Comparison of ENCODE assay signal across 16 cellular contexts in genomic region chr7:128017460-128017859, GRCh38. TPM values are rescaled to one million over a fixed set of nuclear protein-coding genes. Genes with fewer than 3 reads are reported as not detected.
DNase-seq lines count a peak whose midpoint lies in the region; ATAC-seq and TF ChIP-seq lines count a peak whose summit lies in the region.
"Had no signal": no experiment of that assay in that cellular context is flagged by ENCODE, and none has a peak within 500 bp of the region (broad histone marks: within the 10 kb centered on the region; RNA-seq: fewer than 3 reads in every experiment).

No MANE protein-coding gene starts in this region.

- H3K4me3 Mint-ChIP-seq in activated T-helper 17 cell treated with anti-CD3 and anti-CD28 coated beads, Interleukin-2, amount 50 U/mL, for 72 hours: no peak overlapping the region
- H3K4me3 Mint-ChIP-seq: endodermal cell; T-helper 2 cell treated with Interferon-gamma antibody and Interleukin-4, amounts not matched to agents 5 μg/mL and 100 μg/mL, for 36 hours had no signal

- no peaks in the 10 kb centered on the region for H3K9me3 ChIP-seq in HEK293 (ENCODE audit: control insufficient read depth, insufficient read depth, low read depth, low read length)
- H3K9me3 ChIP-seq in neutrophil: no peaks in the 10 kb centered on the region

- peaks cover 11% of the 10 kb centered on the region for H3K4me1 Mint-ChIP-seq in activated T-helper 17 cell treated with anti-CD3 and anti-CD28 coated beads, Interleukin-2, amount 50 U/mL, for 72 hours

- H3K4me1 ChIP-seq in HEK293 (ENCODE audit: control insufficient read depth, insufficient read depth, low read length) (no peaks in the 10 kb centered on the region), neutrophil (ENCODE audit: control insufficient read depth in 1 of 2, insufficient read depth in 1 of 2, low read depth in 1 of 2, low read length in 1 of 2) (peaks cover 74 to 77% of the 10 kb centered on the region in 2 experiments)

- CTCF ChIA-PET in HEK293 (lab: Yijun Ruan, JAX): interaction anchor here (0.7 to 2.2 kb wide), 4 partner anchors 9 to 1038 kb away, joined by 3 to 6 read pairs (median 3); no protein-coding TSS in a partner anchor

- H3K36me3 ChIP-seq in HEK293 (ENCODE audit: control insufficient read depth in 2 of 2, insufficient read depth in 1 of 2, low read length in 2 of 2) (peaks cover 0 to 5% of the 10 kb centered on the region in 2 experiments; a peak in 1 of 3 replicates), neutrophil (peaks cover 82% of the 10 kb centered on the region)

- H3K9me3 Mint-ChIP-seq in activated T-helper 17 cell treated with anti-CD3 and anti-CD28 coated beads, Interleukin-2, amount 50 U/mL, for 72 hours: no peaks in the 10 kb centered on the region
- H3K9me3 Mint-ChIP-seq: endodermal cell; T-helper 2 cell treated with Interferon-gamma antibody and Interleukin-4, amounts not matched to agents 5 μg/mL and 100 μg/mL, for 36 hours had no signal

- no peak overlapping the region for H3K27ac Mint-ChIP-seq in activated T-helper 17 cell treated with anti-CD3 and anti-CD28 coated beads, Interleukin-2, amount 50 U/mL, for 72 hours
- H3K27ac Mint-ChIP-seq: endodermal cell; T-helper 2 cell treated with Interferon-gamma antibody and Interleukin-4, amounts not matched to agents 5 μg/mL and 100 μg/mL, for 36 hours had no signal

- H3K27me3 ChIP-seq in dorsolateral prefrontal cortex: no peaks in the 10 kb centered on the region
- no peaks in the 10 kb centered on the region for H3K27me3 ChIP-seq in neutrophil

- H3K27ac ChIP-seq in HEK293 (ENCODE audit: extremely low read depth, low read depth, low read length) (no peak overlapping the region), dorsolateral prefrontal cortex (peak overlapping the region in 55 of 59 donors; percentile 4 to 83 (median 67)), neutrophil (peak overlapping the region; percentile 73)
- H3K27ac ChIP-seq: skin epidermis had no signal

- peaks cover 74% of the 10 kb centered on the region for H3K36me3 Mint-ChIP-seq in activated T-helper 17 cell treated with anti-CD3 and anti-CD28 coated beads, Interleukin-2, amount 50 U/mL, for 72 hours (ENCODE audit: low read depth)

- ATAC-seq in activated T-helper 17 cell treated with anti-CD3 and anti-CD28 coated beads, Interleukin-2, amount 50 U/mL, for 72 hours (replicated peaks): no peak
- ATAC-seq: activated CD4-positive, CD25-positive, alpha-beta regulatory T cell treated with anti-CD3 and anti-CD28 coated beads, Interleukin-2, amount 50 U/mL, for 24 hours had no signal

- TF ChIP-seq CTCF in HEK293 (tag by site-specific recombination; IDR thresholded peaks at IDR 0.05) (no peak), dorsolateral prefrontal cortex (IDR thresholded peaks at IDR 0.05 in 54 of 56, conservative IDR thresholded peaks at IDR 0.05 in 2 of 56; ENCODE audit: low read depth in 1 of 56, partially characterized antibody in 56 of 56) (peak in 3 of 56 donors; percentile 6 to 11 (median 7)), neutrophil (IDR thresholded peaks at IDR 0.05) (no peak)

- POLR2A ChIA-PET in HEK293 (lab: Yijun Ruan, JAX): no interaction called here

- DNase-seq in NCI-H69 (lab: John Stamatoyannopoulos, UW) (peak; percentile 74), dorsolateral prefrontal cortex (peak in 1 of 10 donors; percentile 39), NCI-H2227 treated with DMSO at 0.1 percent for 48 hours (lab: John Stamatoyannopoulos, UW) (no peak), DMS153 treated with DMSO at 0.1 percent for 48 hours (lab: John Stamatoyannopoulos, UW; ENCODE audit: unreplicated experiment) (no peak)
- DNase-seq: activated effector memory CD4-positive, alpha-beta T cell treated with Interleukin-2 at 50 U/mL for 16 hours; AML-193; endodermal cell; left colon; NCI-H1048; stimulated activated CD4-positive, alpha-beta T cell treated with anti-CD3 and anti-CD28 coated beads, Interleukin-4, amount 100 ng/mL, for 1 hour had no signal

- intact Hi-C loops in dorsolateral prefrontal cortex (cut with DNase I): no loop called here

- H3K27me3 Mint-ChIP-seq in activated T-helper 17 cell treated with anti-CD3 and anti-CD28 coated beads, Interleukin-2, amount 50 U/mL, for 72 hours: no peaks in the 10 kb centered on the region

- H3K4me3 ChIP-seq in HEK293 (ENCODE audit: low read depth, low read length) (no peak overlapping the region), dorsolateral prefrontal cortex (peak overlapping the region in 3 of 59 donors; percentile 3 to 13 (median 12)), neutrophil (ENCODE audit: low read depth in 1 of 2, low read length in 1 of 2) (peak overlapping the region in 1 of 2 experiments; percentile 20)
- H3K4me3 ChIP-seq: skin epidermis had no signal

TF ChIP-seq in HEK293, 187 proteins besides CTCF, POLR2A, EP300 and RAD21:
- TF ChIP-seq, protein P1, sequence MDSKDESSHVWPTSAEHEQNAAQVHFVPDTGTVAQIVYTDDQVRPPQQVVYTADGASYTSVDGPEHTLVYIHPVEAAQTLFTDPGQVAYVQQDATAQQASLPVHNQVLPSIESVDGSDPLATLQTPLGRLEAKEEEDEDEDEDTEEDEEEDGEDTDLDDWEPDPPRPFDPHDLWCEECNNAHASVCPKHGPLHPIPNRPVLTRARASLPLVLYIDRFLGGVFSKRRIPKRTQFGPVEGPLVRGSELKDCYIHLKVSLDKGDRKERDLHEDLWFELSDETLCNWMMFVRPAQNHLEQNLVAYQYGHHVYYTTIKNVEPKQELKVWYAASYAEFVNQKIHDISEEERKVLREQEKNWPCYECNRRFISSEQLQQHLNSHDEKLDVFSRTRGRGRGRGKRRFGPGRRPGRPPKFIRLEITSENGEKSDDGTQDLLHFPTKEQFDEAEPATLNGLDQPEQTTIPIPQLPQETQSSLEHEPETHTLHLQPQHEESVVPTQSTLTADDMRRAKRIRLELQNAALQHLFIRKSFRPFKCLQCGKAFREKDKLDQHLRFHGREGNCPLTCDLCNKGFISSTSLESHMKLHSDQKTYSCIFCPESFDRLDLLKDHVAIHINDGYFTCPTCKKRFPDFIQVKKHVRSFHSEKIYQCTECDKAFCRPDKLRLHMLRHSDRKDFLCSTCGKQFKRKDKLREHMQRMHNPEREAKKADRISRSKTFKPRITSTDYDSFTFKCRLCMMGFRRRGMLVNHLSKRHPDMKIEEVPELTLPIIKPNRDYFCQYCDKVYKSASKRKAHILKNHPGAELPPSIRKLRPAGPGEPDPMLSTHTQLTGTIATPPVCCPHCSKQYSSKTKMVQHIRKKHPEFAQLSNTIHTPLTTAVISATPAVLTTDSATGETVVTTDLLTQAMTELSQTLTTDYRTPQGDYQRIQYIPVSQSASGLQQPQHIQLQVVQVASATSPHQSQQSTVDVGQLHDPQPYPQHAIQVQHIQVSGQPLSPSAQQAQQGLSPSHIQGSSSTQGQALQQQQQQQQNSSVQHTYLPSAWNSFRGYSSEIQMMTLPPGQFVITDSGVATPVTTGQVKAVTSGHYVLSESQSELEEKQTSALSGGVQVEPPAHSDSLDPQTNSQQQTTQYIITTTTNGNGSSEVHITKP (tag by site-specific recombination; IDR thresholded peaks at IDR 0.05): peak; percentile 67
- TF ChIP-seq ZNF354C (tag by site-specific recombination; IDR thresholded peaks at IDR 0.05; ENCODE audit: borderline replicate concordance, low read depth) (no peak), ZNF677 (tag by site-specific recombination; IDR thresholded peaks at IDR 0.05) (no peak), ZNF488 (tag by site-specific recombination; IDR thresholded peaks at IDR 0.05) (no peak), ZNF660 (tag by site-specific recombination; IDR thresholded peaks at IDR 0.05) (no peak)
TF ChIP-seq in HEK293: peak in this region for 1.

RNA-seq across cellular contexts. Expression of gene LRRC4, which starts 13.8 kb away (rescaled TPM):
- 100 to 1,000 TPM in 88 of 120 experiments, 10 to 100 TPM in 32; 44.8 to 204 (median 116) TPM for total RNA-seq in dorsolateral prefrontal cortex
- under 1 TPM in 1 of 2 donors, not detected in 1; 0.13 TPM for total RNA-seq in activated T-helper 17 cell treated with anti-CD3 and anti-CD28 coated beads, Interleukin-2, amount 50 U/mL, for 72 hours

Comparison
In these comparisons a context has a peak if more than half of its experiments do, and no peak if none do; other contexts are left out.
1. RNA of gene LRRC4, which starts 13.8 kb away (total RNA-seq): 44.8 to 204 TPM in dorsolateral prefrontal cortex; 0.13 TPM in activated T-helper 17 cell treated with anti-CD3 and anti-CD28 coated beads, Interleukin-2, amount 50 U/mL, for 72 hours; every median in the first group is over 10 times any median in the second.